ENCODE assay signal across 13 cellular contexts in genomic region chr5:132008163-132008473, GRCh38. TPM values are rescaled to one million over a fixed set of nuclear protein-coding genes. Genes with fewer than 3 reads are reported as not detected.
DNase-seq lines count a peak whose midpoint lies in the region; ATAC-seq and TF ChIP-seq lines count a peak whose summit lies in the region.
"Had no signal": no experiment of that assay in that cellular context is flagged by ENCODE, and none has a peak within 500 bp of the region (broad histone marks: within the 10 kb centered on the region; RNA-seq: fewer than 3 reads in every experiment).

No MANE protein-coding gene starts in this region.

- no peaks in the 10 kb centered on the region for H3K79me2 ChIP-seq in SU-DHL-6 (ENCODE audit: insufficient read depth, low read length)

- H3K27ac ChIP-seq in SU-DHL-6 (ENCODE audit: low read depth, low read length) (no peak overlapping the region), adrenal gland (no peak overlapping the region)
- H3K27ac ChIP-seq: right atrium auricular region had no signal

- no peak overlapping the region for H3K9ac ChIP-seq in SU-DHL-6 (ENCODE audit: low read length)

- intact Hi-C loops in activated CD8-positive, alpha-beta T cell treated with anti-CD3 and anti-CD28 coated beads for 36 hours (cut with micrococcal nuclease), result loop anchor here (10.0 kb wide), 1 partner anchor 583 kb away; no protein-coding TSS in a partner anchor
- intact Hi-C loops in adrenal gland (cut with DNase I), result loop anchor here (5.0 to 10.0 kb wide), 4 partner anchors 196 to 843 kb away; partner anchors contain the start of gene HINT1 (in 1 of the 2)

- POLR2A ChIA-PET in activated CD8-positive, alpha-beta T cell treated with anti-CD3 and anti-CD28 coated beads for 36 hours (lab: Charles Lee), result no interaction called here
- POLR2A ChIA-PET in activated CD8-positive, alpha-beta T cell treated with anti-CD3 and anti-CD28 coated beads, Interleukin-2, amount 10 ng/mL, durations not matched to agents 7 days and 5 days (lab: Charles Lee), result interaction anchor here (0.6 to 0.7 kb wide), 2 partner anchors 368 to 418 kb away, joined by 3 read pairs; no protein-coding TSS in a partner anchor

- H2AFZ ChIP-seq in SU-DHL-6 (ENCODE audit: low read depth, low read length, severe bottlenecking), result no peak overlapping the region

- 66 to 100% (median 80%) methylated on average over 1 to 2 of the region's 2 CpGs for WGBS in adrenal gland, 4 donors

- DNase-seq in activated CD8-positive, alpha-beta T cell treated with anti-CD3 and anti-CD28 coated beads for 36 hours, result no peak
- DNase-seq in activated CD8-positive, alpha-beta T cell treated with anti-CD3 and anti-CD28 coated beads, Interleukin-2, amount 10 ng/mL, durations not matched to agents 7 days and 5 days, result no peak
- peak; percentile 49 for DNase-seq in natural killer cell treated with Interleukin-12 subunit alpha and Interleukin-12 subunit beta and Interleukin-15 and Interleukin-18, amount 100 ng/mL, for 72 hours (ENCODE audit: low spot score)
- no peak for DNase-seq in progenitor cell of endocrine pancreas (ENCODE audit: low spot score, unreplicated experiment)
- DNase-seq in adrenal gland, result no peak
- DNase-seq in NCI-H2029 treated with DMSO at 0.1 percent for 48 hours (lab: John Stamatoyannopoulos, UW), result no peak

- H3F3A ChIP-seq in SU-DHL-6 (ENCODE audit: insufficient read depth), result no peaks in the 10 kb centered on the region

- CTCF ChIA-PET in activated CD8-positive, alpha-beta T cell treated with anti-CD3 and anti-CD28 coated beads for 36 hours (lab: Charles Lee), result interaction anchor here (0.6 to 7.2 kb wide), 39 partner anchors 10 to 589 kb away, joined by 3 to 143 read pairs (median 4); partner anchors contain the start of gene IL3
- CTCF ChIA-PET in activated CD8-positive, alpha-beta T cell treated with anti-CD3 and anti-CD28 coated beads, Interleukin-2, amount 10 ng/mL, durations not matched to agents 7 days and 5 days (lab: Charles Lee), result interaction anchor here (0.6 to 6.9 kb wide), 42 partner anchors 9 to 750 kb away, joined by 3 to 169 read pairs (median 5); partner anchors contain the start of genes FNIP1 and IL3

- H3K9me3 ChIP-seq in SU-DHL-6 (ENCODE audit: insufficient read depth, low read length), result no peaks in the 10 kb centered on the region
- H3K9me3 ChIP-seq in adrenal gland (replicated peaks in 1 of 3), result no peaks in the 10 kb centered on the region
- H3K9me3 ChIP-seq: right atrium auricular region had no signal

- peak; percentile 27 for TF ChIP-seq CTCF in activated CD8-positive, alpha-beta T cell treated with anti-CD3 and anti-CD28 coated beads for 36 hours (IDR thresholded peaks at IDR 0.05)
- TF ChIP-seq CTCF in SU-DHL-6 (IDR thresholded peaks at IDR 0.05; ENCODE audit: insufficient read depth, low read length, poor library complexity, severe bottlenecking), result peak; percentile 6
- TF ChIP-seq CTCF in progenitor cell of endocrine pancreas (IDR thresholded peaks at IDR 0.05; ENCODE audit: unreplicated experiment), result no peak
- TF ChIP-seq CTCF in adrenal gland (IDR thresholded peaks at IDR 0.05), result peak in 1 of 6 experiments; percentile 5

- H3K9me3 Mint-ChIP-seq in activated CD8-positive, alpha-beta T cell treated with anti-CD3 and anti-CD28 coated beads for 36 hours, result no peaks in the 10 kb centered on the region
- no peaks in the 10 kb centered on the region for H3K9me3 Mint-ChIP-seq in activated CD8-positive, alpha-beta T cell treated with anti-CD3 and anti-CD28 coated beads, Interleukin-2, amount 10 ng/mL, durations not matched to agents 7 days and 5 days (ENCODE audit: insufficient read depth)
- no peaks in the 10 kb centered on the region for H3K9me3 Mint-ChIP-seq in natural killer cell treated with Interleukin-12 subunit alpha and Interleukin-12 subunit beta and Interleukin-15 and Interleukin-18, amount 100 ng/mL, for 72 hours
- no peaks in the 10 kb centered on the region for H3K9me3 Mint-ChIP-seq in progenitor cell of endocrine pancreas (ENCODE audit: low read depth)
- H3K9me3 Mint-ChIP-seq: activated B cell treated with CpG ODN at 0.5 μM for 24 hours; activated T-helper 2 cell treated with anti-CD3 and anti-CD28 coated beads, Interferon-gamma antibody, Interleukin-2, Interleukin-4, amounts not matched to agents 10 μg/mL and 5 μg/mL and 100 μg/mL, durations not matched to agents 14 hours and 24 hours and 36 hours had no signal

- H3K36me3 ChIP-seq in SU-DHL-6 (ENCODE audit: low read length) (no peaks in the 10 kb centered on the region), adrenal gland (replicated peaks in 1 of 2) (no peaks in the 10 kb centered on the region)
- H3K36me3 ChIP-seq: right atrium auricular region had no signal

- H3K4me1 ChIP-seq in adrenal gland (replicated peaks in 1 of 2), result peaks cover 19 to 30% of the 10 kb centered on the region in 2 donors

- H3K27ac Mint-ChIP-seq in activated CD8-positive, alpha-beta T cell treated with anti-CD3 and anti-CD28 coated beads for 36 hours, result no peak overlapping the region
- H3K27ac Mint-ChIP-seq in activated CD8-positive, alpha-beta T cell treated with anti-CD3 and anti-CD28 coated beads, Interleukin-2, amount 10 ng/mL, durations not matched to agents 7 days and 5 days, result no peak overlapping the region
- no peak overlapping the region for H3K27ac Mint-ChIP-seq in natural killer cell treated with Interleukin-12 subunit alpha and Interleukin-12 subunit beta and Interleukin-15 and Interleukin-18, amount 100 ng/mL, for 72 hours
- H3K27ac Mint-ChIP-seq in progenitor cell of endocrine pancreas, result no peak overlapping the region
- H3K27ac Mint-ChIP-seq: activated B cell treated with CpG ODN at 0.5 μM for 24 hours; activated T-helper 2 cell treated with anti-CD3 and anti-CD28 coated beads, Interferon-gamma antibody, Interleukin-2, Interleukin-4, amounts not matched to agents 10 μg/mL and 5 μg/mL and 100 μg/mL, durations not matched to agents 14 hours and 24 hours and 36 hours had no signal

- peaks cover 23% of the 10 kb centered on the region for H3K27me3 Mint-ChIP-seq in activated CD8-positive, alpha-beta T cell treated with anti-CD3 and anti-CD28 coated beads for 36 hours
- H3K27me3 Mint-ChIP-seq in activated CD8-positive, alpha-beta T cell treated with anti-CD3 and anti-CD28 coated beads, Interleukin-2, amount 10 ng/mL, durations not matched to agents 7 days and 5 days (ENCODE audit: low read depth), result peaks cover 35% of the 10 kb centered on the region
- peaks cover 20 to 24% of the 10 kb centered on the region in 2 donors for H3K27me3 Mint-ChIP-seq in natural killer cell treated with Interleukin-12 subunit alpha and Interleukin-12 subunit beta and Interleukin-15 and Interleukin-18, amount 100 ng/mL, for 72 hours
- H3K27me3 Mint-ChIP-seq in progenitor cell of endocrine pancreas, result peaks cover 44% of the 10 kb centered on the region

- no peak overlapping the region for H3K4me2 ChIP-seq in SU-DHL-6 (ENCODE audit: low read depth, low read length, poor library complexity, severe bottlenecking)

- H3K4me3 ChIP-seq in SU-DHL-6 (ENCODE audit: insufficient read depth, low read length, poor library complexity, severe bottlenecking) (no peak overlapping the region), adrenal gland (no peak overlapping the region)
- H3K4me3 ChIP-seq: right atrium auricular region had no signal

- H3K4me1 Mint-ChIP-seq in activated CD8-positive, alpha-beta T cell treated with anti-CD3 and anti-CD28 coated beads for 36 hours (ENCODE audit: low read depth), result peaks cover 21% of the 10 kb centered on the region
- peaks cover 38% of the 10 kb centered on the region for H3K4me1 Mint-ChIP-seq in activated CD8-positive, alpha-beta T cell treated with anti-CD3 and anti-CD28 coated beads, Interleukin-2, amount 10 ng/mL, durations not matched to agents 7 days and 5 days (ENCODE audit: low read depth)
- H3K4me1 Mint-ChIP-seq in natural killer cell treated with Interleukin-12 subunit alpha and Interleukin-12 subunit beta and Interleukin-15 and Interleukin-18, amount 100 ng/mL, for 72 hours (ENCODE audit: low read depth in 2 of 2), result peaks cover 14 to 19% of the 10 kb centered on the region in 2 donors
- peaks cover 8% of the 10 kb centered on the region for H3K4me1 Mint-ChIP-seq in progenitor cell of endocrine pancreas (ENCODE audit: low read depth)

- ATAC-seq in activated CD8-positive, alpha-beta T cell treated with anti-CD3 and anti-CD28 coated beads for 36 hours, result no peak
- ATAC-seq in activated CD8-positive, alpha-beta T cell treated with anti-CD3 and anti-CD28 coated beads, Interleukin-2, amount 10 ng/mL, durations not matched to agents 7 days and 5 days, result no peak
- peak; percentile 16 for ATAC-seq in HG02642 (IDR thresholded peaks at IDR 0.05; ENCODE audit: poor library complexity, unreplicated experiment)
- ATAC-seq in natural killer cell treated with Interleukin-12 subunit alpha and Interleukin-12 subunit beta and Interleukin-15 and Interleukin-18, amount 100 ng/mL, for 72 hours, result no peak

- no peaks in the 10 kb centered on the region for H3K27me3 ChIP-seq in SU-DHL-6 (ENCODE audit: low read length)
- H3K27me3 ChIP-seq in adrenal gland, result no peaks in the 10 kb centered on the region
- H3K27me3 ChIP-seq: right atrium auricular region had no signal

- TF ChIP-seq POLR2A in adrenal gland (IDR thresholded peaks at IDR 0.05), result no peak

- H3K36me3 Mint-ChIP-seq in activated CD8-positive, alpha-beta T cell treated with anti-CD3 and anti-CD28 coated beads for 36 hours (ENCODE audit: low read depth), result no peaks in the 10 kb centered on the region
- H3K36me3 Mint-ChIP-seq in activated CD8-positive, alpha-beta T cell treated with anti-CD3 and anti-CD28 coated beads, Interleukin-2, amount 10 ng/mL, durations not matched to agents 7 days and 5 days (ENCODE audit: low read depth), result no peaks in the 10 kb centered on the region
- H3K36me3 Mint-ChIP-seq in natural killer cell treated with Interleukin-12 subunit alpha and Interleukin-12 subunit beta and Interleukin-15 and Interleukin-18, amount 100 ng/mL, for 72 hours, result no peaks in the 10 kb centered on the region
- H3K36me3 Mint-ChIP-seq in progenitor cell of endocrine pancreas (ENCODE audit: insufficient read depth), result no peaks in the 10 kb centered on the region

- no peaks in the 10 kb centered on the region for H4K20me1 ChIP-seq in SU-DHL-6 (ENCODE audit: low read depth, low read length)

- H3K4me3 Mint-ChIP-seq in activated CD8-positive, alpha-beta T cell treated with anti-CD3 and anti-CD28 coated beads for 36 hours, result no peak overlapping the region
- no peak overlapping the region for H3K4me3 Mint-ChIP-seq in activated CD8-positive, alpha-beta T cell treated with anti-CD3 and anti-CD28 coated beads, Interleukin-2, amount 10 ng/mL, durations not matched to agents 7 days and 5 days
- H3K4me3 Mint-ChIP-seq in natural killer cell treated with Interleukin-12 subunit alpha and Interleukin-12 subunit beta and Interleukin-15 and Interleukin-18, amount 100 ng/mL, for 72 hours, result no peak overlapping the region
- no peak overlapping the region for H3K4me3 Mint-ChIP-seq in progenitor cell of endocrine pancreas (ENCODE audit: low read depth)
- H3K4me3 Mint-ChIP-seq: activated B cell treated with CpG ODN at 0.5 μM for 24 hours had no signal

- H3K9me2 ChIP-seq in SU-DHL-6 (replicated peaks; ENCODE audit: insufficient read depth, low read length), result no peaks in the 10 kb centered on the region

RNA-seq across cellular contexts. Expression of gene ACSL6, which starts 3.3 kb away (rescaled TPM):
- 1 to 10 TPM; 3.3 to 4.7 TPM for total RNA-seq in activated CD8-positive, alpha-beta T cell treated with anti-CD3 and anti-CD28 coated beads for 36 hours
- 10 to 100 TPM; 20.8 to 21.5 TPM for total RNA-seq in activated CD8-positive, alpha-beta T cell treated with anti-CD3 and anti-CD28 coated beads, Interleukin-2, amount 10 ng/mL, durations not matched to agents 7 days and 5 days
- total RNA-seq in natural killer cell treated with Interleukin-12 subunit alpha and Interleukin-12 subunit beta and Interleukin-15 and Interleukin-18, amount 100 ng/mL, for 72 hours, result 1 to 10 TPM in 1 of 2 donors, under 1 TPM in 1; 0.67 to 1.5 TPM
- 0.19 and 0.36 TPM in 2 replicates for total RNA-seq in progenitor cell of endocrine pancreas
- total RNA-seq in adrenal gland, result 10 to 100 TPM in 2 of 8 donors, 1 to 10 TPM in 6; 5.5 to 14.5 (median 8.3) TPM
- 1 to 10 TPM; 2.5 to 6.5 (median 6.4) TPM for polyA plus RNA-seq in adrenal gland

RNA-seq across cellular contexts. Expression of gene IL3, which starts 52.3 kb away (rescaled TPM):
- under 1 TPM; 0.25 to 0.98 TPM for total RNA-seq in activated CD8-positive, alpha-beta T cell treated with anti-CD3 and anti-CD28 coated beads for 36 hours
- total RNA-seq in activated CD8-positive, alpha-beta T cell treated with anti-CD3 and anti-CD28 coated beads, Interleukin-2, amount 10 ng/mL, durations not matched to agents 7 days and 5 days, result not detected
- total RNA-seq in natural killer cell treated with Interleukin-12 subunit alpha and Interleukin-12 subunit beta and Interleukin-15 and Interleukin-18, amount 100 ng/mL, for 72 hours, result under 1 TPM in 1 of 2 donors, not detected in 1; 0.36 TPM
- not detected in 2 replicates for total RNA-seq in progenitor cell of endocrine pancreas
- total RNA-seq in adrenal gland, result not detected
- not detected for polyA plus RNA-seq in adrenal gland
- total RNA-seq: A172, activated B cell treated with CpG ODN at 0.5 μM for 24 hours, right atrium auricular region, Right ventricle myocardium superior had no signal
